In the genomic region with DNA sequence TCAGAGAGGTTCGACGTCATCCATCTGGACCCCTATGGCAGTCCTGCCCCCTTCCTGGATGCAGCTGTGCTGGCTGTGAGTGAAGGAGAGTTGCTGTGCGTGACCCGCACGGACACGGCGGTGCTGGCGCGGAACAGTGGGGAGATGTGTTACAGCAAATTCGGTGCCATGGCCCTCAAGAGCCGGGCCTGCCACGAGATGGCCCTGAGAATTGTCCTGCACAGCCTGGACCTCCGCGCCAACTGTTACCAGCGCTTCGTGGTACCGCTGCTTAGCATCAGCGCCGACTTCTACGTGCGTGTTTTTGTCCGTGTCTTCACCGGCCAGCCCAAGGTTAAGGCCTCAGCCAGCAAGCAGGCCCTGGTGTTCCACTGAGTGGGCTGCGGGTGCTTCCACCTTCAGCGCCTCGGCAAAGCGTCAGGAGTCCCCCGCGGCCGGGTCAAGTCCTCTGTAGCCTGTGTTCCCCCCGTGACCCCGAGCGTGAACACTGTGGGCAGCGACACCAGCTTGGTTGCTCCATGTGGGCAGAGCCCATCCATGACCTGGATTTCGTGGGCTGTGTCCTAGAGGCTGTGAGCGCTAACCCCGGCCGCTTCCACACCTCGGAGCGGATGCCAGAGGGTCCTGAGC, we compare ENCODE assay signal across 18 cellular contexts.
DNase-seq lines count a peak whose midpoint lies in the region; ATAC-seq and TF ChIP-seq lines count a peak whose summit lies in the region.
"Had no signal": no experiment of that assay in that cellular context is flagged by ENCODE, and none has a peak within 500 bp of the region (broad histone marks: within the 10 kb centered on the region; RNA-seq: fewer than 3 reads in every experiment).

No MANE protein-coding gene starts in this region.

- H3K9me3 ChIP-seq in right cardiac atrium (ENCODE audit: control insufficient read depth, low read length): no peaks in the 10 kb centered on the region
- H3K9me3 ChIP-seq in upper lobe of right lung: no peaks in the 10 kb centered on the region
- H3K9me3 ChIP-seq: Caco-2 had no signal

- H3K4me1 ChIP-seq in right cardiac atrium (ENCODE audit: control insufficient read depth, insufficient read depth, low read length): no peaks in the 10 kb centered on the region
- H3K4me1 ChIP-seq in upper lobe of right lung: no peaks in the 10 kb centered on the region
- H3K4me1 ChIP-seq: Caco-2 had no signal

- intact Hi-C loops in right cardiac atrium (cut with DNase I) (no loop called here), Right ventricle myocardium superior (cut with DNase I) (no loop called here), upper lobe of right lung (cut with DNase I) (no loop called here)

- H3K36me3 ChIP-seq in H7 (replicated peaks; ENCODE audit: control insufficient read depth, insufficient read depth, low read length): no peaks in the 10 kb centered on the region
- H3K36me3 ChIP-seq in upper lobe of right lung: no peaks in the 10 kb centered on the region

- 94% methylated on average over 40 of the region's 40 CpGs for WGBS in right cardiac atrium

- H3K27ac ChIP-seq in right cardiac atrium (ENCODE audit: low read length): no peak overlapping the region
- no peak overlapping the region for H3K27ac ChIP-seq in upper lobe of right lung

- H3K4me3 ChIP-seq in right cardiac atrium (ENCODE audit: low read length) (no peak overlapping the region), H7 (ENCODE audit: insufficient read depth, low read depth, low read length) (no peak overlapping the region), upper lobe of right lung (no peak overlapping the region)
- H3K4me3 ChIP-seq: GM12878, GM23338 had no signal

- H3K27me3 ChIP-seq in right cardiac atrium (ENCODE audit: control insufficient read depth, insufficient read depth) (no peaks in the 10 kb centered on the region), H7 (ENCODE audit: control insufficient read depth, insufficient read depth, low read length) (no peaks in the 10 kb centered on the region), upper lobe of right lung (no peaks in the 10 kb centered on the region)

- no peak for ATAC-seq in right cardiac atrium
- ATAC-seq in Right ventricle myocardium superior (ENCODE audit: poor library complexity): no peak
- ATAC-seq in GM18868 (IDR thresholded peaks at IDR 0.05; ENCODE audit: unreplicated experiment): no peak
- no peak for ATAC-seq in upper lobe of right lung
- ATAC-seq: CD8-positive, alpha-beta T cell; GM12878; GM23338 had no signal

- DNase-seq in right cardiac atrium (peak in 2 of 3 donors; percentile 20 to 30), Right ventricle myocardium superior (no peak), H7 (peak; percentile 1), islet precursor cell (peak; percentile 43), medulla oblongata (ENCODE audit: extremely low spot score) (no peak), upper lobe of right lung (no peak)
- DNase-seq: C1 segment of cervical spinal cord; Caco-2; CD4-positive, CD25-positive, alpha-beta regulatory T cell; CD8-positive, alpha-beta T cell; DMS153; DND-41; EL; GDM1; HCEC 1CT had no signal

- no peak for TF ChIP-seq CTCF in upper lobe of right lung (IDR thresholded peaks at IDR 0.05)

Comparison
In these comparisons a context has a peak if more than half of its experiments do, and no peak if none do; other contexts are left out.
1. DNase-seq: peak in right cardiac atrium (2 of 3), H7 (single experiment) and islet precursor cell (single experiment); none in Right ventricle myocardium superior (single experiment), medulla oblongata (single experiment) and upper lobe of right lung (single experiment).